ENCODE assay signal across 23 cellular contexts in genomic region chr2:66201242-66201641, GRCh38.
"Had no signal": no experiment of that assay in that cellular context is flagged by ENCODE, and none has a peak within 500 bp of the region (broad histone marks: within the 10 kb centered on the region; RNA-seq: fewer than 3 reads in every experiment).

No MANE protein-coding gene starts in this region.

- H3K4me1 Mint-ChIP-seq: natural killer cell; stimulated activated naive B cell treated with anti-CD40 and anti-IgM and Interleukin-4, amounts not matched to agents 10 μg/mL and 1 μg/mL and 100 μg/mL, for 72 hours had no signal

- H3K9me3 ChIP-seq: esophagus squamous epithelium, lower lobe of right lung, right lobe of liver, thoracic aorta, vagina had no signal

- H3K36me3 Mint-ChIP-seq: natural killer cell; stimulated activated naive B cell treated with anti-CD40 and anti-IgM and Interleukin-4, amounts not matched to agents 10 μg/mL and 1 μg/mL and 100 μg/mL, for 72 hours had no signal

- H3K4me3 Mint-ChIP-seq: effector memory CD8-positive, alpha-beta T cell; natural killer cell; stimulated activated naive B cell treated with anti-CD40 and anti-IgM and Interleukin-4, amounts not matched to agents 10 μg/mL and 1 μg/mL and 100 μg/mL, for 72 hours; stimulated activated naive CD8-positive, alpha-beta T cell treated with anti-CD3 and anti-CD28 coated beads, Interleukin-15, Interleukin-2, amounts not matched to agents 100 ng/mL and 50 ng/mL, for 24 hours had no signal

- H3K27ac Mint-ChIP-seq: effector memory CD8-positive, alpha-beta T cell; natural killer cell; progenitor cell of endocrine pancreas; stimulated activated naive B cell treated with anti-CD40 and anti-IgM and Interleukin-4, amounts not matched to agents 10 μg/mL and 1 μg/mL and 100 μg/mL, for 72 hours; stimulated activated naive CD8-positive, alpha-beta T cell treated with anti-CD3 and anti-CD28 coated beads, Interleukin-15, Interleukin-2, amounts not matched to agents 100 ng/mL and 50 ng/mL, for 24 hours had no signal

- H3K27ac ChIP-seq: esophagus squamous epithelium, lower lobe of right lung, parathyroid adenoma, right lobe of liver, thoracic aorta, tibial nerve, vagina had no signal

- H3K4me3 ChIP-seq: esophagus squamous epithelium, lower lobe of right lung, right lobe of liver, thoracic aorta, tibial nerve, vagina had no signal

- ATAC-seq: effector memory CD8-positive, alpha-beta T cell; left cardiac atrium; left ventricle myocardium superior; lower lobe of right lung; natural killer cell; right lobe of liver; stimulated activated naive B cell treated with anti-CD40 and anti-IgM and Interleukin-4, amounts not matched to agents 10 μg/mL and 1 μg/mL and 100 μg/mL, for 72 hours had no signal

- H3K4me1 ChIP-seq: lower lobe of right lung, parathyroid adenoma, right lobe of liver, tibial nerve, vagina had no signal

- H3K27me3 ChIP-seq: esophagus squamous epithelium, right lobe of liver, tibial nerve, vagina had no signal

- H3K27me3 Mint-ChIP-seq: effector memory CD8-positive, alpha-beta T cell; progenitor cell of endocrine pancreas; stimulated activated naive B cell treated with anti-CD40 and anti-IgM and Interleukin-4, amounts not matched to agents 10 μg/mL and 1 μg/mL and 100 μg/mL, for 72 hours; stimulated activated naive CD8-positive, alpha-beta T cell treated with anti-CD3 and anti-CD28 coated beads, Interleukin-15, Interleukin-2, amounts not matched to agents 100 ng/mL and 50 ng/mL, for 24 hours had no signal

- DNase-seq: cortex of kidney; effector memory CD8-positive, alpha-beta T cell; erythroblast; esophagus squamous epithelium; foreskin melanocyte; glutamatergic neuron; hypothalamus; left cardiac atrium; left ventricle myocardium superior; lower lobe of right lung; natural killer cell; occipital lobe; right lobe of liver; small intestine; stimulated activated CD4-positive, alpha-beta T cell treated with anti-CD3 and anti-CD28 coated beads, Interleukin-15, amount 100 ng/mL, for 24 hours; stimulated activated CD4-positive, alpha-beta T cell treated with anti-CD3 and anti-CD28 coated beads, Interleukin-2, amount 100 ng/mL, for 48 hours; stimulated activated naive B cell treated with anti-CD40 and anti-IgM and Interleukin-4, amounts not matched to agents 10 μg/mL and 1 μg/mL and 100 μg/mL, for 72 hours had no signal

- H3K36me3 ChIP-seq: esophagus squamous epithelium, lower lobe of right lung, right lobe of liver, thoracic aorta, tibial nerve, vagina had no signal
